1 cellular context compared by ENCODE assay signal in the genomic region with DNA sequence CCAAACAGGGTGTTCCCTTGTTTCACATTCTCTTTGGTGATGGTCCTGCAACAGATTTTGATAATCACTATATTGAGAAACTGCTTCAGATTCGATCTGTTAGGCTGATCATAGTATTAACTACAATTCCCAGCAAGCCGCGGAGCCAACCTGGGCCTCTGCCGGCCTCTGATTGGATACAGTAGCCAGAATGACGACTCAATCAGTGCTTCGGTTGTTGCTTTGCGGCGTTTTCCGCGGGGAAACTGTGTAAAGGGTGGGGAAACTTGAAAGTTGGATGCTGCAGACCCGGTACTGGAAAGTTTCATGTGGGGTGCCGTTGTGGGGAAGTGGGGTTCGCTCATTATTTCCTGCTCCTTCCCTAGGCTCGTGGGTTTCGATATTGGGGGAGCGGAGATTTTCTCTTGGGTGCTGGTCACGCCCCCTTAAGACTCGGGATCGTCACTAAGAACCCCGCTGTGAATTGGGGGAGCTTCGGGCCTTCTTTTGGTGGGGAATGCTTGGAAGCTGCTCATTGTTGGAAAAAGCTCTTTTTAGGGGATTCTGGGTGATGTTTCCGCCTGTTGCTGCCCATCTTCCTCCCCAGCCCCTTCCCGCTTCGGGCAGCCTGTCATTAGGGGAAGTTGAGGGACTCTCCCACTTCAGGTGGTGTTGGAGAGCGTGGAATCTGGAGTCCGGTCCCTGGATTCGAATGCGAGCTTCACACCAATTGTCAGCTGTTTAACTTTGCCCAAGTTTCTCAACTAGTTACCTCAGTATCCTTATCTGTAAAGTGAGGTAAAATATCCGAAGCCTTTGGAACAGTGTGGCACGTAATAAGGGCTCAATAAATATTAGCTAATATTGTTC.
TF ChIP-seq lines count a peak whose summit lies in the region.

A gene (plus strand): TSS at position 217 of the 849 bp plus-strand sequence.

TF ChIP-seq in HEK293, 187 proteins besides CTCF, POLR2A, EP300 and RAD21 (continued from another document and continues in another):
- TF ChIP-seq, protein P1, sequence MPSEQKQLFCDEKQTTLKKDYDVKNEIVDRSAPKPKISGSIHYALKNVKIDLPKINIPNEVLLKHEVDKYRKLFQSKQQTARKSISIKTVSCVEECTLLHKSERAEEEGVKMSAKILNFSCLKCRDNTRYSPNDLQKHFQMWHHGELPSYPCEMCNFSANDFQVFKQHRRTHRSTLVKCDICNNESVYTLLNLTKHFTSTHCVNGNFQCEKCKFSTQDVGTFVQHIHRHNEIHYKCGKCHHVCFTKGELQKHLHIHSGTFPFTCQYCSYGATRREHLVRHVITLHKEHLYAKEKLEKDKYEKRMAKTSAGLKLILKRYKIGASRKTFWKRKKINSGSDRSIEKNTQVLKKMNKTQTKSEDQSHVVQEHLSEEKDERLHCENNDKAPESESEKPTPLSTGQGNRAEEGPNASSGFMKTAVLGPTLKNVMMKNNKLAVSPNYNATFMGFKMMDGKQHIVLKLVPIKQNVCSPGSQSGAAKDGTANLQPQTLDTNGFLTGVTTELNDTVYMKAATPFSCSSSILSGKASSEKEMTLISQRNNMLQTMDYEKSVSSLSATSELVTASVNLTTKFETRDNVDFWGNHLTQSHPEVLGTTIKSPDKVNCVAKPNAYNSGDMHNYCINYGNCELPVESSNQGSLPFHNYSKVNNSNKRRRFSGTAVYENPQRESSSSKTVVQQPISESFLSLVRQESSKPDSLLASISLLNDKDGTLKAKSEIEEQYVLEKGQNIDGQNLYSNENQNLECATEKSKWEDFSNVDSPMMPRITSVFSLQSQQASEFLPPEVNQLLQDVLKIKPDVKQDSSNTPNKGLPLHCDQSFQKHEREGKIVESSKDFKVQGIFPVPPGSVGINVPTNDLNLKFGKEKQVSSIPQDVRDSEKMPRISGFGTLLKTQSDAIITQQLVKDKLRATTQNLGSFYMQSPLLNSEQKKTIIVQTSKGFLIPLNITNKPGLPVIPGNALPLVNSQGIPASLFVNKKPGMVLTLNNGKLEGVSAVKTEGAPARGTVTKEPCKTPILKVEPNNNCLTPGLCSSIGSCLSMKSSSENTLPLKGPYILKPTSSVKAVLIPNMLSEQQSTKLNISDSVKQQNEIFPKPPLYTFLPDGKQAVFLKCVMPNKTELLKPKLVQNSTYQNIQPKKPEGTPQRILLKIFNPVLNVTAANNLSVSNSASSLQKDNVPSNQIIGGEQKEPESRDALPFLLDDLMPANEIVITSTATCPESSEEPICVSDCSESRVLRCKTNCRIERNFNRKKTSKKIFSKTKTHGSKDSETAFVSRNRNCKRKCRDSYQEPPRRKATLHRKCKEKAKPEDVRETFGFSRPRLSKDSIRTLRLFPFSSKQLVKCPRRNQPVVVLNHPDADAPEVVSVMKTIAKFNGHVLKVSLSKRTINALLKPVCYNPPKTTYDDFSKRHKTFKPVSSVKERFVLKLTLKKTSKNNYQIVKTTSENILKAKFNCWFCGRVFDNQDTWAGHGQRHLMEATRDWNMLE (tag by site-specific recombination; conservative IDR thresholded peaks at IDR 0.05; ENCODE audit: low read depth) = no peak
- TF ChIP-seq FEZF1 (tag by site-specific recombination; IDR thresholded peaks at IDR 0.05) = no peak
- TF ChIP-seq ZFP3 (tag by site-specific recombination; IDR thresholded peaks at IDR 0.05; ENCODE audit: low read depth) = no peak
- no peak for TF ChIP-seq ZNF596 (tag by site-specific recombination; IDR thresholded peaks at IDR 0.05)
- peak; percentile 61 for TF ChIP-seq SP3 (tag by site-specific recombination; IDR thresholded peaks at IDR 0.05)
- TF ChIP-seq, protein P2, sequence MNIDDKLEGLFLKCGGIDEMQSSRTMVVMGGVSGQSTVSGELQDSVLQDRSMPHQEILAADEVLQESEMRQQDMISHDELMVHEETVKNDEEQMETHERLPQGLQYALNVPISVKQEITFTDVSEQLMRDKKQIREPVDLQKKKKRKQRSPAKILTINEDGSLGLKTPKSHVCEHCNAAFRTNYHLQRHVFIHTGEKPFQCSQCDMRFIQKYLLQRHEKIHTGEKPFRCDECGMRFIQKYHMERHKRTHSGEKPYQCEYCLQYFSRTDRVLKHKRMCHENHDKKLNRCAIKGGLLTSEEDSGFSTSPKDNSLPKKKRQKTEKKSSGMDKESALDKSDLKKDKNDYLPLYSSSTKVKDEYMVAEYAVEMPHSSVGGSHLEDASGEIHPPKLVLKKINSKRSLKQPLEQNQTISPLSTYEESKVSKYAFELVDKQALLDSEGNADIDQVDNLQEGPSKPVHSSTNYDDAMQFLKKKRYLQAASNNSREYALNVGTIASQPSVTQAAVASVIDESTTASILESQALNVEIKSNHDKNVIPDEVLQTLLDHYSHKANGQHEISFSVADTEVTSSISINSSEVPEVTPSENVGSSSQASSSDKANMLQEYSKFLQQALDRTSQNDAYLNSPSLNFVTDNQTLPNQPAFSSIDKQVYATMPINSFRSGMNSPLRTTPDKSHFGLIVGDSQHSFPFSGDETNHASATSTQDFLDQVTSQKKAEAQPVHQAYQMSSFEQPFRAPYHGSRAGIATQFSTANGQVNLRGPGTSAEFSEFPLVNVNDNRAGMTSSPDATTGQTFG (tag by site-specific recombination; IDR thresholded peaks at IDR 0.05; ENCODE audit: borderline replicate concordance) = no peak
- TF ChIP-seq ZFP41 (tag by site-specific recombination; IDR thresholded peaks at IDR 0.05; ENCODE audit: borderline replicate concordance) = no peak
- TF ChIP-seq KLF7 (tag by site-specific recombination; IDR thresholded peaks at IDR 0.05; ENCODE audit: borderline replicate concordance) = no peak
- TF ChIP-seq, protein P3, sequence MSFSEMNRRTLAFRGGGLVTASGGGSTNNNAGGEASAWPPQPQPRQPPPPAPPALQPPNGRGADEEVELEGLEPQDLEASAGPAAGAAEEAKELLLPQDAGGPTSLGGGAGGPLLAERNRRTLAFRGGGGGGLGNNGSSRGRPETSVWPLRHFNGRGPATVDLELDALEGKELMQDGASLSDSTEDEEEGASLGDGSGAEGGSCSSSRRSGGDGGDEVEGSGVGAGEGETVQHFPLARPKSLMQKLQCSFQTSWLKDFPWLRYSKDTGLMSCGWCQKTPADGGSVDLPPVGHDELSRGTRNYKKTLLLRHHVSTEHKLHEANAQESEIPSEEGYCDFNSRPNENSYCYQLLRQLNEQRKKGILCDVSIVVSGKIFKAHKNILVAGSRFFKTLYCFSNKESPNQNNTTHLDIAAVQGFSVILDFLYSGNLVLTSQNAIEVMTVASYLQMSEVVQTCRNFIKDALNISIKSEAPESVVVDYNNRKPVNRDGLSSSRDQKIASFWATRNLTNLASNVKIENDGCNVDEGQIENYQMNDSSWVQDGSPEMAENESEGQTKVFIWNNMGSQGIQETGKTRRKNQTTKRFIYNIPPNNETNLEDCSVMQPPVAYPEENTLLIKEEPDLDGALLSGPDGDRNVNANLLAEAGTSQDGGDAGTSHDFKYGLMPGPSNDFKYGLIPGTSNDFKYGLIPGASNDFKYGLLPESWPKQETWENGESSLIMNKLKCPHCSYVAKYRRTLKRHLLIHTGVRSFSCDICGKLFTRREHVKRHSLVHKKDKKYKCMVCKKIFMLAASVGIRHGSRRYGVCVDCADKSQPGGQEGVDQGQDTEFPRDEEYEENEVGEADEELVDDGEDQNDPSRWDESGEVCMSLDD (tag by site-specific recombination; IDR thresholded peaks at IDR 0.05) = peak; percentile 85; the same call in 1 of the 2 replicates
- TF ChIP-seq, protein P4, sequence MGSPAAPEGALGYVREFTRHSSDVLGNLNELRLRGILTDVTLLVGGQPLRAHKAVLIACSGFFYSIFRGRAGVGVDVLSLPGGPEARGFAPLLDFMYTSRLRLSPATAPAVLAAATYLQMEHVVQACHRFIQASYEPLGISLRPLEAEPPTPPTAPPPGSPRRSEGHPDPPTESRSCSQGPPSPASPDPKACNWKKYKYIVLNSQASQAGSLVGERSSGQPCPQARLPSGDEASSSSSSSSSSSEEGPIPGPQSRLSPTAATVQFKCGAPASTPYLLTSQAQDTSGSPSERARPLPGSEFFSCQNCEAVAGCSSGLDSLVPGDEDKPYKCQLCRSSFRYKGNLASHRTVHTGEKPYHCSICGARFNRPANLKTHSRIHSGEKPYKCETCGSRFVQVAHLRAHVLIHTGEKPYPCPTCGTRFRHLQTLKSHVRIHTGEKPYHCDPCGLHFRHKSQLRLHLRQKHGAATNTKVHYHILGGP (tag by site-specific recombination; IDR thresholded peaks at IDR 0.05) = no peak
- no peak for TF ChIP-seq ZNF433 (tag by site-specific recombination; IDR thresholded peaks at IDR 0.05; ENCODE audit: low read depth)
- TF ChIP-seq, protein P5, sequence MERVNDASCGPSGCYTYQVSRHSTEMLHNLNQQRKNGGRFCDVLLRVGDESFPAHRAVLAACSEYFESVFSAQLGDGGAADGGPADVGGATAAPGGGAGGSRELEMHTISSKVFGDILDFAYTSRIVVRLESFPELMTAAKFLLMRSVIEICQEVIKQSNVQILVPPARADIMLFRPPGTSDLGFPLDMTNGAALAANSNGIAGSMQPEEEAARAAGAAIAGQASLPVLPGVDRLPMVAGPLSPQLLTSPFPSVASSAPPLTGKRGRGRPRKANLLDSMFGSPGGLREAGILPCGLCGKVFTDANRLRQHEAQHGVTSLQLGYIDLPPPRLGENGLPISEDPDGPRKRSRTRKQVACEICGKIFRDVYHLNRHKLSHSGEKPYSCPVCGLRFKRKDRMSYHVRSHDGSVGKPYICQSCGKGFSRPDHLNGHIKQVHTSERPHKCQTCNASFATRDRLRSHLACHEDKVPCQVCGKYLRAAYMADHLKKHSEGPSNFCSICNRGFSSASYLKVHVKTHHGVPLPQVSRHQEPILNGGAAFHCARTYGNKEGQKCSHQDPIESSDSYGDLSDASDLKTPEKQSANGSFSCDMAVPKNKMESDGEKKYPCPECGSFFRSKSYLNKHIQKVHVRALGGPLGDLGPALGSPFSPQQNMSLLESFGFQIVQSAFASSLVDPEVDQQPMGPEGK (tag by site-specific recombination; IDR thresholded peaks at IDR 0.05) = peak; percentile 69
- TF ChIP-seq ZNF19 (tag by site-specific recombination; IDR thresholded peaks at IDR 0.05; ENCODE audit: low read depth) = no peak
- no peak for TF ChIP-seq GFI1B (tag by site-specific recombination; IDR thresholded peaks at IDR 0.05)
- TF ChIP-seq SCRT2 (tag by site-specific recombination; IDR thresholded peaks at IDR 0.05) = peak; percentile 55
- TF ChIP-seq PRDM1 (tag by site-specific recombination; IDR thresholded peaks at IDR 0.05) = peak; percentile 49; the same call in 1 of the 2 replicates
- TF ChIP-seq ZNF664 (tag by site-specific recombination; IDR thresholded peaks at IDR 0.05) = no peak
- TF ChIP-seq KLF1 (tag by site-specific recombination; IDR thresholded peaks at IDR 0.05) = no peak
- no peak for TF ChIP-seq ZNF292 (tag by site-specific recombination; IDR thresholded peaks at IDR 0.05; ENCODE audit: borderline replicate concordance, low read depth)
- TF ChIP-seq, protein P6, sequence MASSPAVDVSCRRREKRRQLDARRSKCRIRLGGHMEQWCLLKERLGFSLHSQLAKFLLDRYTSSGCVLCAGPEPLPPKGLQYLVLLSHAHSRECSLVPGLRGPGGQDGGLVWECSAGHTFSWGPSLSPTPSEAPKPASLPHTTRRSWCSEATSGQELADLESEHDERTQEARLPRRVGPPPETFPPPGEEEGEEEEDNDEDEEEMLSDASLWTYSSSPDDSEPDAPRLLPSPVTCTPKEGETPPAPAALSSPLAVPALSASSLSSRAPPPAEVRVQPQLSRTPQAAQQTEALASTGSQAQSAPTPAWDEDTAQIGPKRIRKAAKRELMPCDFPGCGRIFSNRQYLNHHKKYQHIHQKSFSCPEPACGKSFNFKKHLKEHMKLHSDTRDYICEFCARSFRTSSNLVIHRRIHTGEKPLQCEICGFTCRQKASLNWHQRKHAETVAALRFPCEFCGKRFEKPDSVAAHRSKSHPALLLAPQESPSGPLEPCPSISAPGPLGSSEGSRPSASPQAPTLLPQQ (tag by site-specific recombination; IDR thresholded peaks at IDR 0.05) = peak; percentile 99
- TF ChIP-seq ZNF341 (tag by site-specific recombination; IDR thresholded peaks at IDR 0.05; ENCODE audit: low read depth) = no peak
- TF ChIP-seq ZNF404 (tag by site-specific recombination; IDR thresholded peaks at IDR 0.05) = no peak
- TF ChIP-seq ZNF548 (tag by site-specific recombination; IDR thresholded peaks at IDR 0.05) = no peak
- no peak for TF ChIP-seq MYNN (tag by site-specific recombination; IDR thresholded peaks at IDR 0.05; ENCODE audit: borderline replicate concordance)
- TF ChIP-seq ZNF843 (tag by site-specific recombination; IDR thresholded peaks at IDR 0.05) = no peak
- TF ChIP-seq KLF16 (tag by site-specific recombination; IDR thresholded peaks at IDR 0.05) = no peak; the same call in 1 of the 2 replicates
- no peak for TF ChIP-seq SETDB1 (IDR thresholded peaks at IDR 0.05; ENCODE audit: insufficient read length, low read length)
- TF ChIP-seq ZNF37A (tag by site-specific recombination; IDR thresholded peaks at IDR 0.05) = no peak
- TF ChIP-seq, protein P7, sequence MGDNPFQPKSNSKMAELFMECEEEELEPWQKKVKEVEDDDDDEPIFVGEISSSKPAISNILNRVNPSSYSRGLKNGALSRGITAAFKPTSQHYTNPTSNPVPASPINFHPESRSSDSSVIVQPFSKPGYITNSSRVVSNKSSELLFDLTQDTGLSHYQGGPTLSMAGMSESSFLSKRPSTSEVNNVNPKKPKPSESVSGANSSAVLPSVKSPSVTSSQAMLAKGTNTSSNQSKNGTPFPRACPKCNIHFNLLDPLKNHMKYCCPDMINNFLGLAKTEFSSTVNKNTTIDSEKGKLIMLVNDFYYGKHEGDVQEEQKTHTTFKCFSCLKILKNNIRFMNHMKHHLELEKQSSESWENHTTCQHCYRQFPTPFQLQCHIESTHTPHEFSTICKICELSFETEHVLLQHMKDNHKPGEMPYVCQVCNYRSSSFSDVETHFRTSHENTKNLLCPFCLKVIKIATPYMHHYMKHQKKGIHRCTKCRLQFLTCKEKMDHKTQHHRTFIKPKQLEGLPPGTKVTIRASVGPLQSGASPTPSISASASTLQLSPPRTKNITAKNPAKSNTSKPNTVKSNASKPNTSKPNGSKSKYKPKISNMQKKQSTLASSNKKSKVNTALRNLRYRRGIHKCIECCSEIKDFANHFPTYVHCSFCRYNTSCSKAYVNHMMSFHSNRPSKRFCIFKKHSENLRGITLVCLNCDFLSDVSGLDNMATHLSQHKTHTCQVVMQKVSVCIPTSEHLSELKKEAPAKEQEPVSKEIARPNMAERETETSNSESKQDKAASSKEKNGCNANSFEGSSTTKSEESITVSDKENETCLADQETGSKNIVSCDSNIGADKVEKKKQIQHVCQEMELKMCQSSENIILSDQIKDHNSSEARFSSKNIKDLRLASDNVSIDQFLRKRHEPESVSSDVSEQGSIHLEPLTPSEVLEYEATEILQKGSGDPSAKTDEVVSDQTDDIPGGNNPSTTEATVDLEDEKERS (tag by site-specific recombination; IDR thresholded peaks at IDR 0.05) = no peak
- no peak for TF ChIP-seq TRIM28 (IDR thresholded peaks at IDR 0.05; ENCODE audit: borderline replicate concordance, low read length)
- no peak for TF ChIP-seq ZNF544 (tag by site-specific recombination; IDR thresholded peaks at IDR 0.05)
- no peak for TF ChIP-seq ZNF354C (tag by site-specific recombination; IDR thresholded peaks at IDR 0.05; ENCODE audit: borderline replicate concordance, low read depth)
- no peak for TF ChIP-seq RBAK (tag by site-specific recombination; IDR thresholded peaks at IDR 0.05)
- no peak for TF ChIP-seq ZNF366 (tag by site-specific recombination; conservative IDR thresholded peaks at IDR 0.05)
- TF ChIP-seq ZNF701 (tag by site-specific recombination; IDR thresholded peaks at IDR 0.05) = no peak
- no peak for TF ChIP-seq ZNF169 (tag by site-specific recombination; IDR thresholded peaks at IDR 0.05)
- TF ChIP-seq ZNF16 (tag by site-specific recombination; IDR thresholded peaks at IDR 0.05; ENCODE audit: low read depth) = no peak
- TF ChIP-seq ZBTB20 (tag by site-specific recombination; IDR thresholded peaks at IDR 0.05) = peak; percentile 84
- TF ChIP-seq KLF8 (tag by site-specific recombination; IDR thresholded peaks at IDR 0.05) = no peak
- no peak for TF ChIP-seq ZNF146 (tag by site-specific recombination; IDR thresholded peaks at IDR 0.05)
- no peak for TF ChIP-seq ZNF112 (tag by site-specific recombination; IDR thresholded peaks at IDR 0.05)
- TF ChIP-seq ZNF48 (tag by site-specific recombination; IDR thresholded peaks at IDR 0.05) = no peak
- no peak for TF ChIP-seq ZNF558 (tag by site-specific recombination; IDR thresholded peaks at IDR 0.05)
